Comparison of ENCODE assay signal across 14 cellular contexts in genomic region chr20:33539129-33539528, GRCh38. TPM values are rescaled to one million over a fixed set of nuclear protein-coding genes. Genes with fewer than 3 reads are reported as not detected.
A peak's percentile ranks its signal among the peaks of the same experiment; 100 is the strongest.
DNase-seq lines count a peak whose midpoint lies in the region; ATAC-seq, FAIRE-seq and TF ChIP-seq lines count a peak whose summit lies in the region.
"Had no signal": no experiment of that assay in that cellular context is flagged by ENCODE, and none has a peak within 500 bp of the region (broad histone marks: within the 10 kb centered on the region; RNA-seq: fewer than 3 reads in every experiment).

No MANE protein-coding gene starts in this region.

- H3K79me2 ChIP-seq in endothelial cell of umbilical vein (ENCODE audit: control insufficient read depth, insufficient read depth, low read length): no peaks in the 10 kb centered on the region

- no peak for FAIRE-seq in endothelial cell of umbilical vein (lab: Jason Lieb, UNC)

- BruUV-seq in endothelial cell of umbilical vein (replicated peaks; lab: Mats Ljungman, UMichigan): no TSS peak

- no CpG with 5 or more reads among the region's 1 CpG for WGBS in mesodermal cell (ENCODE audit: insufficient coverage in 2 of 2), 2 experiments

- POLR2A ChIA-PET in endothelial cell of umbilical vein (lab: Charles Lee): interaction anchor here (0.7 to 0.8 kb wide), 2 partner anchors 10 to 90 kb away, joined by 3 read pairs; no protein-coding TSS in a partner anchor

- H3K4me1 ChIP-seq in CD4-positive, CD25-positive, alpha-beta regulatory T cell (ENCODE audit: control insufficient read depth, insufficient read depth, low read length, poor library complexity, severe bottlenecking): no peaks in the 10 kb centered on the region
- H3K4me1 ChIP-seq in endothelial cell of umbilical vein (ENCODE audit: control insufficient read depth, extremely low read depth, insufficient read depth, low read length) (peaks cover 21% of the 10 kb centered on the region), mesodermal cell (ENCODE audit: control insufficient read depth, insufficient read depth, low read length, poor library complexity, severe bottlenecking) (peaks cover 18% of the 10 kb centered on the region)

- H3K27ac Mint-ChIP-seq in CD4-positive, CD25-positive, alpha-beta regulatory T cell: peak overlapping the region in 2 of 3 donors; percentile 48 to 49
- H3K27ac Mint-ChIP-seq in type B pancreatic cell: no peak overlapping the region
- H3K27ac Mint-ChIP-seq: activated T-cell treated with anti-CD3 and anti-CD28 coated beads, Interleukin-2, amount 50 U/mL, for 24 hours had no signal

- no peaks in the 10 kb centered on the region for H3K9me3 ChIP-seq in CD4-positive, CD25-positive, alpha-beta regulatory T cell (ENCODE audit: control insufficient read depth in 2 of 2, low read length in 2 of 2)
- H3K9me3 ChIP-seq in endothelial cell of umbilical vein (replicated peaks; ENCODE audit: control insufficient read depth, insufficient read depth, low read length) (no peaks in the 10 kb centered on the region), mesodermal cell (ENCODE audit: control insufficient read depth, low read length) (no peaks in the 10 kb centered on the region)

- peaks cover 0 to 3% (median 0%) of the 10 kb centered on the region in 7 donors for H3K9me3 Mint-ChIP-seq in CD4-positive, CD25-positive, alpha-beta regulatory T cell
- H3K9me3 Mint-ChIP-seq in type B pancreatic cell: peaks cover 9% of the 10 kb centered on the region
- H3K9me3 Mint-ChIP-seq: activated T-cell treated with anti-CD3 and anti-CD28 coated beads, Interleukin-2, amount 50 U/mL, for 24 hours; effector memory CD8-positive, alpha-beta T cell had no signal

- peaks cover 12% of the 10 kb centered on the region for H3K36me3 Mint-ChIP-seq in CD4-positive, CD25-positive, alpha-beta regulatory T cell
- peaks cover 19% of the 10 kb centered on the region for H3K36me3 Mint-ChIP-seq in type B pancreatic cell

- H4K20me1 ChIP-seq in endothelial cell of umbilical vein (replicated peaks; ENCODE audit: control insufficient read depth, extremely low read depth, insufficient read depth, low read length): peaks cover 4% of the 10 kb centered on the region

- H3K9ac ChIP-seq in endothelial cell of umbilical vein (replicated peaks; ENCODE audit: extremely low read depth, insufficient read depth, low read length): peak overlapping the region; percentile 29

- CTCF ChIA-PET in endothelial cell of umbilical vein (lab: Charles Lee): interaction anchor here (2.1 kb wide), 1 partner anchor 16 kb away, joined by 6 read pairs; no protein-coding TSS in a partner anchor

- TF ChIP-seq POLR2A in endothelial cell of umbilical vein (IDR thresholded peaks at IDR 0.05; ENCODE audit: low read depth, low read length): no peak

- H3K4me3 Mint-ChIP-seq in CD4-positive, CD25-positive, alpha-beta regulatory T cell: no peak overlapping the region
- no peak overlapping the region for H3K4me3 Mint-ChIP-seq in type B pancreatic cell
- H3K4me3 Mint-ChIP-seq: activated T-cell treated with anti-CD3 and anti-CD28 coated beads, Interleukin-2, amount 50 U/mL, for 24 hours; effector memory CD8-positive, alpha-beta T cell had no signal

- no peak for DNase-seq in CD4-positive, CD25-positive, alpha-beta regulatory T cell
- peak; percentile 20 for DNase-seq in M059J (ENCODE audit: low read depth)
- peak; percentile 57 for DNase-seq in endothelial cell of umbilical vein (ENCODE audit: low read depth, low spot score)
- DNase-seq in type B pancreatic cell (ENCODE audit: extremely low spot score, unreplicated experiment): no peak
- DNase-seq in mucosa of gallbladder (ENCODE audit: low spot score): no peak
- DNase-seq: activated CD4-positive, CD25-positive, alpha-beta regulatory T cell treated with anti-CD3 and anti-CD28 coated beads, Interleukin-2, amount 50 U/mL, for 72 hours; activated T-cell treated with anti-CD3 and anti-CD28 coated beads, Interleukin-2, amount 50 U/mL, for 24 hours; effector memory CD8-positive, alpha-beta T cell; NK-92 treated with Interleukin-12 subunit alpha and Interleukin-12 subunit beta, amount 100 ng/mL, for 24 hours; stimulated activated CD4-positive, alpha-beta T cell treated with anti-CD3 and anti-CD28 coated beads, Interleukin-4, amount 100 ng/mL, for 4 hours; stimulated activated naive CD4-positive, alpha-beta T cell treated with Interleukin-2 at 50 U/mL for 16 hours had no signal

- dilution Hi-C loops in endothelial cell of umbilical vein (cut with MboI; ENCODE audit: extremely low pct_ligation_motif_present, low sequenced_read_pairs): no loop called here

- H3K9me1 ChIP-seq in endothelial cell of umbilical vein (replicated peaks; ENCODE audit: control insufficient read depth, extremely low read depth, insufficient read depth, low read length): no peaks in the 10 kb centered on the region

- H3K27ac ChIP-seq in CD4-positive, CD25-positive, alpha-beta regulatory T cell (ENCODE audit: insufficient read depth, low read length, poor library complexity, severe bottlenecking): no peak overlapping the region
- peak overlapping the region; percentile 8 for H3K27ac ChIP-seq in endothelial cell of umbilical vein (ENCODE audit: insufficient read depth, low read depth, low read length)
- peak overlapping the region; percentile 44 for H3K27ac ChIP-seq in mesodermal cell (ENCODE audit: low read depth, low read length, severe bottlenecking)

- peak overlapping the region; percentile 48 for H3K4me2 ChIP-seq in endothelial cell of umbilical vein (ENCODE audit: insufficient read depth, low read length)

- H3K4me3 ChIP-seq in CD4-positive, CD25-positive, alpha-beta regulatory T cell (ENCODE audit: low read depth, low read length): no peak overlapping the region
- no peak overlapping the region for H3K4me3 ChIP-seq in endothelial cell of umbilical vein (replicated peaks in 1 of 3; ENCODE audit: insufficient read depth in 1 of 3, low read depth in 1 of 3, low read length in 3 of 3)
- H3K4me3 ChIP-seq in mesodermal cell (ENCODE audit: extremely low read depth, insufficient read depth, low read length, poor library complexity, severe bottlenecking): no peak overlapping the region

- no peak for ATAC-seq in CD4-positive, CD25-positive, alpha-beta regulatory T cell (ENCODE audit: low read depth in 2 of 2)
- no peak for ATAC-seq in HG03457 (IDR thresholded peaks at IDR 0.05; ENCODE audit: unreplicated experiment)
- no peak for ATAC-seq in HG03097 (IDR thresholded peaks at IDR 0.05; ENCODE audit: low FRiP score, unreplicated experiment)
- ATAC-seq: effector memory CD8-positive, alpha-beta T cell had no signal

- intact Hi-C loops in endothelial cell of umbilical vein (cut with micrococcal nuclease): no loop called here

- H3K27me3 Mint-ChIP-seq in CD4-positive, CD25-positive, alpha-beta regulatory T cell: no peaks in the 10 kb centered on the region
- H3K27me3 Mint-ChIP-seq in type B pancreatic cell: no peaks in the 10 kb centered on the region
- H3K27me3 Mint-ChIP-seq: activated T-cell treated with anti-CD3 and anti-CD28 coated beads, Interleukin-2, amount 50 U/mL, for 24 hours; effector memory CD8-positive, alpha-beta T cell had no signal

- no peaks in the 10 kb centered on the region for H3K36me3 ChIP-seq in CD4-positive, CD25-positive, alpha-beta regulatory T cell (ENCODE audit: control insufficient read depth, insufficient read depth, low read length)
- H3K36me3 ChIP-seq in endothelial cell of umbilical vein (ENCODE audit: control insufficient read depth in 2 of 2, extremely low read depth in 1 of 2, insufficient read depth in 2 of 2, low read length in 2 of 2) (no peaks in the 10 kb centered on the region), mesodermal cell (ENCODE audit: control insufficient read depth, insufficient read depth, low read length) (peaks cover 7% of the 10 kb centered on the region)

- no peaks in the 10 kb centered on the region for H3K27me3 ChIP-seq in CD4-positive, CD25-positive, alpha-beta regulatory T cell (ENCODE audit: control insufficient read depth, insufficient read depth, low read length)
- H3K27me3 ChIP-seq in endothelial cell of umbilical vein (ENCODE audit: control insufficient read depth in 2 of 2, insufficient read depth in 2 of 2, low read length in 2 of 2): no peaks in the 10 kb centered on the region

- TF ChIP-seq CTCF in endothelial cell of umbilical vein (IDR thresholded peaks at IDR 0.05; ENCODE audit: extremely low read depth in 1 of 2, insufficient read depth in 1 of 2, low read depth in 1 of 2, low read length in 2 of 2) (no peak), type B pancreatic cell (conservative IDR thresholded peaks at IDR 0.05) (no peak)

- no peak overlapping the region for H2AFZ ChIP-seq in endothelial cell of umbilical vein (ENCODE audit: low read depth, low read length)

- H3K4me1 Mint-ChIP-seq in CD4-positive, CD25-positive, alpha-beta regulatory T cell: peaks cover 13 to 21% (median 20%) of the 10 kb centered on the region in 4 donors
- peaks cover 23% of the 10 kb centered on the region for H3K4me1 Mint-ChIP-seq in type B pancreatic cell (ENCODE audit: unreplicated experiment)

TF ChIP-seq in endothelial cell of umbilical vein, 7 proteins besides CTCF, POLR2A, EP300 and RAD21:
- TF ChIP-seq POLR2AphosphoS5 (IDR thresholded peaks at IDR 0.05; ENCODE audit: insufficient read depth, low read depth, low read length): no peak
- TF ChIP-seq JUN (IDR thresholded peaks at IDR 0.05; ENCODE audit: borderline replicate concordance, insufficient read depth, insufficient read length, low read depth): peak; percentile 55
- peak; percentile 43 for TF ChIP-seq FOS (IDR thresholded peaks at IDR 0.05; ENCODE audit: borderline replicate concordance, insufficient read depth, low read length)
TF ChIP-seq in endothelial cell of umbilical vein: peak in this region for 2.

RNA-seq across cellular contexts. Expression of gene CBFA2T2, which starts 49.2 kb away (rescaled TPM):
- 31.0 TPM for total RNA-seq in CD4-positive, CD25-positive, alpha-beta regulatory T cell
- polyA plus RNA-seq in CD4-positive, CD25-positive, alpha-beta regulatory T cell: 10 to 100 TPM; 11.8 to 14.8 (median 13.2) TPM
- total RNA-seq in M059J (2014; rRNA removed; shearing (Covaris generic)): 7.5 and 13.8 TPM in 2 replicates
- total RNA-seq in endothelial cell of umbilical vein (9.9 and 10.7 TPM in 2 replicates), type B pancreatic cell (ENCODE audit: low replicate concordance) (39.8 and 52.3 TPM in 2 replicates), mucosa of gallbladder (21.2 TPM)
- polyA plus RNA-seq in endothelial cell of umbilical vein: 12.1 and 14.2 TPM in 2 replicates
- polyA plus RNA-seq in endothelial cell of umbilical vein (2011; cell fraction: cytosol; rRNA removed): 7.4 and 7.6 TPM in 2 replicates
- polyA plus RNA-seq in endothelial cell of umbilical vein (2011; cell fraction: nucleus; rRNA removed): 25.6 and 26.0 TPM in 2 replicates
- polyA plus RNA-seq in endothelial cell of umbilical vein (2012): 6.3 and 7.7 TPM in 2 replicates
- 17.9 and 27.5 TPM in 2 replicates for polyA minus RNA-seq in endothelial cell of umbilical vein
- polyA minus RNA-seq in endothelial cell of umbilical vein (2011; cell fraction: cytosol; rRNA and poly(A)+ RNA removed): 10.0 TPM
- polyA minus RNA-seq in endothelial cell of umbilical vein (2011; cell fraction: nucleus; rRNA and poly(A)+ RNA removed): 12.3 and 16.7 TPM in 2 replicates
- polyA plus RNA-seq in mesodermal cell (2013, experiment 1 of 2): 21.5 TPM
- polyA plus RNA-seq in mesodermal cell (2013, experiment 2 of 2): 18.1 TPM

Comparison
In these comparisons a context has a peak if more than half of its experiments do, and no peak if none do; other contexts are left out.
1. DNase-seq: peak in M059J (single experiment) and endothelial cell of umbilical vein (single experiment); none in CD4-positive, CD25-positive, alpha-beta regulatory T cell (0 of 3), type B pancreatic cell (single experiment) and mucosa of gallbladder (single experiment).